Comparison of ENCODE assay signal across 21 cellular contexts in the genomic region with DNA sequence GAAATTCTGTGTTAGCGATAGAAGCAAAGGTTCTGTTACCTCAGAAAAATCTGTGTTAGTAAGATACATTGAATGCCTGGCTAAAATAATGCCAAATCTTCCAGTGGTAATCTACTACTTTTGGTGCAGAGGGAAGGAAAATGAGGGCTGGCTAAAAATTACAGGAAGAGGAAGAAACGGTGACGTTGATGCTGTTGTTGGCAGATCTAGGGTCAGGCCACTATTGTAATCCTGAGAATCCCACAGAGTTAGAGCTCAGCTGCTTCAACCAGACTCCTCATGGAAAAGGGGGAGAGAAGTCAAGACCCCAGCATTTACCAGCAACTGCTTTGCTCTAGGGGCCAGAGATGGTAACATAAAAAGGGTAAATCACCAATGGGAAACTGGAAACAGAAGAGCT.
DNase-seq lines count a peak whose midpoint lies in the region; ATAC-seq and TF ChIP-seq lines count a peak whose summit lies in the region.
"Had no signal": no experiment of that assay in that cellular context is flagged by ENCODE, and none has a peak within 500 bp of the region (broad histone marks: within the 10 kb centered on the region; RNA-seq: fewer than 3 reads in every experiment).

No MANE protein-coding gene starts in this region.

- no peak overlapping the region for H2BK120ac ChIP-seq in neuronal stem cell (ENCODE audit: low read depth, low read length)

- no peak overlapping the region for H3K18ac ChIP-seq in neuronal stem cell (ENCODE audit: low read length)

- no peak overlapping the region for H3K4ac ChIP-seq in neuronal stem cell (ENCODE audit: low read length)

- no peak overlapping the region for H3K23ac ChIP-seq in neuronal stem cell (ENCODE audit: low read depth, low read length, poor library complexity)

- no peak overlapping the region for H3K4me3 ChIP-seq in left ventricle myocardium inferior
- no peak overlapping the region for H3K4me3 ChIP-seq in neuronal stem cell (ENCODE audit: low read length in 2 of 2)
- H3K4me3 ChIP-seq: MG63 had no signal

- no peak for DNase-seq in left ventricle myocardium inferior
- DNase-seq in Right ventricle myocardium superior: no peak
- DNase-seq in endothelial cell (ENCODE audit: low spot score): no peak
- no peak for DNase-seq in neuronal stem cell (ENCODE audit: low spot score)
- DNase-seq in type B pancreatic cell (ENCODE audit: extremely low spot score, unreplicated experiment): no peak
- DNase-seq in NCI-H187 (lab: John Stamatoyannopoulos, UW): no peak
- DNase-seq in putamen (ENCODE audit: low spot score): no peak
- DNase-seq: BE2C; CD4-positive, alpha-beta T cell; DMS153; GDM1; H9; Kasumi-1; MG63; NCI-H1048; NCI-H1436 treated with DMSO at 0.1 percent for 48 hours; NCI-H2081; NCI-H2171 treated with DMSO at 0.1 percent for 48 hours; NCI-H446 treated with DMSO at 0.1 percent for 48 hours; SHP77 had no signal

- H3K27me3 ChIP-seq in left ventricle myocardium inferior (ENCODE audit: low read depth) (no peaks in the 10 kb centered on the region), neuronal stem cell (ENCODE audit: control insufficient read depth in 3 of 3, insufficient read depth in 3 of 3, low read depth in 1 of 3, low read length in 3 of 3) (no peaks in the 10 kb centered on the region)
- H3K27me3 ChIP-seq: BE2C, MG63 had no signal

- no peak overlapping the region for H3K9ac ChIP-seq in neuronal stem cell (ENCODE audit: low read depth, low read length, poor library complexity)

- H2AK5ac ChIP-seq in neuronal stem cell (ENCODE audit: low read depth, low read length): no peak overlapping the region

- H3K36me3 ChIP-seq in left ventricle myocardium inferior (no peaks in the 10 kb centered on the region), neuronal stem cell (replicated peaks in 1 of 2; ENCODE audit: control insufficient read depth in 2 of 2, insufficient read depth in 2 of 2, low read length in 2 of 2) (no peaks in the 10 kb centered on the region)
- H3K36me3 ChIP-seq: BE2C, MG63 had no signal

- H2BK12ac ChIP-seq in neuronal stem cell (ENCODE audit: low read length): no peak overlapping the region

- H3K4me1 Mint-ChIP-seq in endothelial cell (ENCODE audit: unreplicated experiment) (peaks cover 54% of the 10 kb centered on the region), type B pancreatic cell (ENCODE audit: unreplicated experiment) (peaks cover 54% of the 10 kb centered on the region)

- H3K27ac ChIP-seq in left ventricle myocardium inferior (replicated peaks) (peak overlapping the region; percentile 52), neuronal stem cell (replicated peaks; ENCODE audit: low read length) (no peak overlapping the region)

- no peak overlapping the region for H2BK5ac ChIP-seq in neuronal stem cell (ENCODE audit: low read length)

- ATAC-seq in Right ventricle myocardium superior (ENCODE audit: poor library complexity) (no peak), GM21529 (IDR thresholded peaks at IDR 0.05; ENCODE audit: unreplicated experiment) (no peak)

- no peak overlapping the region for H3K4me3 Mint-ChIP-seq in endothelial cell (ENCODE audit: unreplicated experiment)
- no peak overlapping the region for H3K4me3 Mint-ChIP-seq in type B pancreatic cell
- H3K4me3 Mint-ChIP-seq: CD4-positive, alpha-beta T cell; H9 had no signal

- H4K8ac ChIP-seq in neuronal stem cell (ENCODE audit: low read depth, low read length): no peak overlapping the region

- H3K36me3 Mint-ChIP-seq in endothelial cell (ENCODE audit: low read depth, unreplicated experiment) (peaks cover 10% of the 10 kb centered on the region), type B pancreatic cell (peaks cover 15% of the 10 kb centered on the region)

- no CpG with 5 or more reads among the region's 3 CpGs for WGBS in neuronal stem cell (ENCODE audit: extremely low coverage in 2 of 2, insufficient read length in 2 of 2, insufficient replicate concordance in 1 of 2), 2 donors

- H3K27me3 Mint-ChIP-seq in endothelial cell (ENCODE audit: unreplicated experiment) (peaks cover 7% of the 10 kb centered on the region), type B pancreatic cell (no peaks in the 10 kb centered on the region)
- H3K27me3 Mint-ChIP-seq: CD4-positive, alpha-beta T cell had no signal

- no peaks in the 10 kb centered on the region for H3K9me3 Mint-ChIP-seq in endothelial cell (ENCODE audit: unreplicated experiment)
- H3K9me3 Mint-ChIP-seq in type B pancreatic cell: no peaks in the 10 kb centered on the region
- H3K9me3 Mint-ChIP-seq: CD4-positive, alpha-beta T cell; H9 had no signal

- H3K4me1 ChIP-seq in left ventricle myocardium inferior (peaks cover 78% of the 10 kb centered on the region), neuronal stem cell (ENCODE audit: control insufficient read depth in 2 of 2, insufficient read depth in 1 of 2, low read depth in 1 of 2, low read length in 2 of 2) (peaks cover 11 to 20% of the 10 kb centered on the region in 2 donors)
- H3K4me1 ChIP-seq: BE2C had no signal

- peak overlapping the region; percentile 5 for H2BK15ac ChIP-seq in neuronal stem cell (ENCODE audit: low read length)

- TF ChIP-seq CTCF in left ventricle myocardium inferior (IDR thresholded peaks at IDR 0.05; ENCODE audit: borderline replicate concordance): no peak
- TF ChIP-seq CTCF in endothelial cell (IDR thresholded peaks at IDR 0.05; ENCODE audit: unreplicated experiment): no peak
- no peak for TF ChIP-seq CTCF in type B pancreatic cell (conservative IDR thresholded peaks at IDR 0.05)

- H3K27ac Mint-ChIP-seq in endothelial cell (ENCODE audit: unreplicated experiment): peak overlapping the region; percentile 62
- H3K27ac Mint-ChIP-seq in type B pancreatic cell: peak overlapping the region; percentile 14
- H3K27ac Mint-ChIP-seq: CD4-positive, alpha-beta T cell had no signal

- H4K91ac ChIP-seq in neuronal stem cell (ENCODE audit: low read depth, low read length, poor library complexity): no peak overlapping the region

- H3K14ac ChIP-seq in neuronal stem cell (ENCODE audit: low read length): no peak overlapping the region

- intact Hi-C loops in left ventricle myocardium inferior (cut with micrococcal nuclease) (loop anchor here (5.0 to 10.0 kb wide), 2 partner anchors 188 to 355 kb away; no protein-coding TSS in a partner anchor), Right ventricle myocardium superior (cut with DNase I) (loop anchor here (5.0 to 10.0 kb wide), 3 partner anchors 65 to 353 kb away; no protein-coding TSS in a partner anchor)

- no peaks in the 10 kb centered on the region for H3K79me1 ChIP-seq in neuronal stem cell (ENCODE audit: low read depth, low read length)

- no peak overlapping the region for H3K4me2 ChIP-seq in neuronal stem cell (ENCODE audit: insufficient read depth, low read length, poor library complexity, severe bottlenecking)

- no peak overlapping the region for H2AFZ ChIP-seq in neuronal stem cell (ENCODE audit: low read length)

- H3K9me3 ChIP-seq in left ventricle myocardium inferior (replicated peaks) (no peaks in the 10 kb centered on the region), neuronal stem cell (replicated peaks in 1 of 2; ENCODE audit: control insufficient read depth in 2 of 2, insufficient read depth in 1 of 2, low read depth in 1 of 2, low read length in 2 of 2) (no peaks in the 10 kb centered on the region)
- H3K9me3 ChIP-seq: BE2C, MG63 had no signal
